Comparison of ENCODE assay signal across 8 cellular contexts in the genomic region with DNA sequence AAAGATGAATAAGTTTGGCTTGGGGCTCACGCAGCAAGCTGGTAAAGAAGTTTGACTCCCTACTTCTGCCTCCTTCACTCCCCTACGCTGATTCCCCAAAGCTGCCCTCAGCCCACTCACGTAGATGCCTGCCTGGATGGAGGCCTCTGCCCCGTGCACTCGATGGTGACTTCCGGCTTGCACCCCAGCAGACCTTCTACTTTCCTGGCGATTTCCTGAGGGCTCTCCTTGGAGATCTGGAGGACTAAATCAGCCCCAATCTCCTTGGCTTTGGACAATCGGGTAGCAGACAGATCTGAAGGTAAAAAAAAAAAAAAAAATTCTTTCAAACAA.
DNase-seq lines count a peak whose midpoint lies in the region; FAIRE-seq and TF ChIP-seq lines count a peak whose summit lies in the region.
"Not testable (repeated sequence)": the region's sequence is repeated elsewhere in the genome, so short reads cannot be mapped to it uniquely, and the experiment has no call there.

No MANE protein-coding gene starts in this region.

- H2AFZ ChIP-seq in Loucy (ENCODE audit: low read length), result 0 out of 2 replicates have a peak overlapping the region, but pooled peaks have one; percentile 38
- H2AFZ ChIP-seq in astrocyte (ENCODE audit: low read depth, low read length); smooth muscle cell (ENCODE audit: low read depth): not testable (repeated sequence)
- peak overlapping the region; percentile 55 for H2AFZ ChIP-seq in endothelial cell of umbilical vein (ENCODE audit: low read depth, low read length)
- peak overlapping the region; percentile 80 for H2AFZ ChIP-seq in keratinocyte (ENCODE audit: control insufficient read depth, low read length)

- H3K27me3 ChIP-seq in BLaER1 treated with 17β-estradiol and CSF1 and Interleukin-3, amounts not matched to agents 10 nM and 100 nM; Loucy (ENCODE audit: insufficient read depth, low read length, poor library complexity, severe bottlenecking); astrocyte (ENCODE audit: insufficient read depth, low read length); endothelial cell of umbilical vein (ENCODE audit: control insufficient read depth in 2 of 2, insufficient read depth in 2 of 2, low read length in 2 of 2); keratinocyte (ENCODE audit: control insufficient read depth, extremely low read depth, insufficient read depth, low read length); smooth muscle cell (ENCODE audit: low read depth): not testable (repeated sequence)

- peak overlapping the region in 5 of 11 experiments; percentile 35 to 66 (median 51); a peak in 8 of 22 replicates for H3K27ac ChIP-seq in BLaER1 treated with 17β-estradiol and CSF1 and Interleukin-3, amounts not matched to agents 10 nM and 100 nM
- H3K27ac ChIP-seq in astrocyte (ENCODE audit: low read depth, low read length); keratinocyte (ENCODE audit: control insufficient read depth, insufficient read depth, low read length): not testable (repeated sequence)
- peak overlapping the region; percentile 41 for H3K27ac ChIP-seq in endothelial cell of umbilical vein (ENCODE audit: insufficient read depth, low read depth, low read length)
- H3K27ac ChIP-seq in smooth muscle cell (ENCODE audit: low read depth), result peak overlapping the region; percentile 56
- H3K27ac ChIP-seq in urinary bladder (ENCODE audit: low read depth), result peak overlapping the region; percentile 16

- not testable (repeated sequence) for DNase-seq in activated CD4-positive, alpha-beta memory T cell treated with anti-CD3 and anti-CD28 coated beads for 36 hours; astrocyte (ENCODE audit: low read depth); endothelial cell of umbilical vein (ENCODE audit: low read depth, low spot score); keratinocyte (ENCODE audit: low read depth, low spot score); smooth muscle cell (lab: John Stamatoyannopoulos, UW; ENCODE audit: unreplicated experiment)

- H3K27me3 Mint-ChIP-seq in activated CD4-positive, alpha-beta memory T cell treated with anti-CD3 and anti-CD28 coated beads for 36 hours; astrocyte (ENCODE audit: low read depth, unreplicated experiment): not testable (repeated sequence)

- POLR2A ChIA-PET in activated CD4-positive, alpha-beta memory T cell treated with anti-CD3 and anti-CD28 coated beads for 36 hours (lab: Charles Lee); endothelial cell of umbilical vein (lab: Charles Lee): not testable (repeated sequence)

- CTCF ChIA-PET in activated CD4-positive, alpha-beta memory T cell treated with anti-CD3 and anti-CD28 coated beads for 36 hours (lab: Charles Lee), result interaction anchor here (0.7 to 1.2 kb wide), 2 partner anchors 247 to 287 kb away, joined by 3 read pairs; no protein-coding TSS in a partner anchor
- CTCF ChIA-PET in endothelial cell of umbilical vein (lab: Charles Lee), result not testable (repeated sequence)

- H3K36me3 ChIP-seq in BLaER1 treated with 17β-estradiol and CSF1 and Interleukin-3, amounts not matched to agents 10 nM and 100 nM; Loucy (ENCODE audit: insufficient read depth, low read length); astrocyte (ENCODE audit: insufficient read depth, low read length); endothelial cell of umbilical vein (ENCODE audit: control insufficient read depth in 2 of 2, extremely low read depth in 1 of 2, insufficient read depth in 2 of 2, low read length in 2 of 2); keratinocyte (ENCODE audit: control insufficient read depth in 2 of 2, extremely low read depth in 1 of 2, insufficient read depth in 2 of 2, low read length in 2 of 2); smooth muscle cell (ENCODE audit: low read depth); urinary bladder (ENCODE audit: insufficient read depth): not testable (repeated sequence)

- H3K79me2 ChIP-seq in Loucy (ENCODE audit: insufficient read depth, low read length); astrocyte (ENCODE audit: insufficient read depth, low read length); endothelial cell of umbilical vein (ENCODE audit: control insufficient read depth, insufficient read depth, low read length); keratinocyte (ENCODE audit: control insufficient read depth, insufficient read depth, low read length); smooth muscle cell (ENCODE audit: low read depth): not testable (repeated sequence)

- not testable (repeated sequence) for TF ChIP-seq CTCF in Loucy (conservative IDR thresholded peaks at IDR 0.05; ENCODE audit: low read length); astrocyte (IDR thresholded peaks at IDR 0.05; ENCODE audit: insufficient read depth, low read depth, low read length); endothelial cell of umbilical vein (IDR thresholded peaks at IDR 0.05; ENCODE audit: extremely low read depth in 1 of 2, insufficient read depth in 1 of 2, low read depth in 1 of 2, low read length in 2 of 2); keratinocyte (optimal IDR thresholded peaks at IDR 0.05 in 1 of 3, IDR thresholded peaks at IDR 0.05 in 1 of 3, conservative IDR thresholded peaks at IDR 0.05 in 1 of 3; ENCODE audit: extremely low read depth in 1 of 3, insufficient read depth in 2 of 3, low read length in 3 of 3); smooth muscle cell (IDR thresholded peaks at IDR 0.05; ENCODE audit: borderline replicate concordance, insufficient read depth, poor library complexity, severe bottlenecking)

- H3K9me3 Mint-ChIP-seq in activated CD4-positive, alpha-beta memory T cell treated with anti-CD3 and anti-CD28 coated beads for 36 hours; astrocyte (ENCODE audit: unreplicated experiment): not testable (repeated sequence)

- intact Hi-C loops in activated CD4-positive, alpha-beta memory T cell treated with anti-CD3 and anti-CD28 coated beads for 36 hours (cut with micrococcal nuclease); endothelial cell of umbilical vein (cut with micrococcal nuclease): not testable (repeated sequence)

- H4K20me1 ChIP-seq in BLaER1 treated with 17β-estradiol and CSF1 and Interleukin-3, amounts not matched to agents 10 nM and 100 nM; Loucy (ENCODE audit: insufficient read depth, low read length, poor library complexity, severe bottlenecking); astrocyte (ENCODE audit: insufficient read depth, low read length); endothelial cell of umbilical vein (replicated peaks; ENCODE audit: control insufficient read depth, extremely low read depth, insufficient read depth, low read length); keratinocyte (ENCODE audit: control insufficient read depth, extremely low read depth, insufficient read depth, low read length); smooth muscle cell (ENCODE audit: low read depth): not testable (repeated sequence)

- H3K9ac ChIP-seq in BLaER1 treated with 17β-estradiol and CSF1 and Interleukin-3, amounts not matched to agents 10 nM and 100 nM; astrocyte (ENCODE audit: low read length); keratinocyte (ENCODE audit: control insufficient read depth, extremely low read depth, insufficient read depth, low read length); smooth muscle cell (ENCODE audit: low read depth): not testable (repeated sequence)
- peak overlapping the region; percentile 59 for H3K9ac ChIP-seq in Loucy (ENCODE audit: low read depth, low read length, poor library complexity, severe bottlenecking)
- peak overlapping the region; percentile 5 for H3K9ac ChIP-seq in endothelial cell of umbilical vein (replicated peaks; ENCODE audit: extremely low read depth, insufficient read depth, low read length)

- H3K4me1 Mint-ChIP-seq in activated CD4-positive, alpha-beta memory T cell treated with anti-CD3 and anti-CD28 coated beads for 36 hours (ENCODE audit: low read depth), result peaks cover 13% of the 10 kb centered on the region
- H3K4me1 Mint-ChIP-seq in astrocyte (ENCODE audit: low read depth, unreplicated experiment), result not testable (repeated sequence)

- not testable (repeated sequence) for H3K9me1 ChIP-seq in endothelial cell of umbilical vein (replicated peaks; ENCODE audit: control insufficient read depth, extremely low read depth, insufficient read depth, low read length); keratinocyte (ENCODE audit: control insufficient read depth, extremely low read depth, insufficient read depth, low read length)

- TF ChIP-seq POLR2A in endothelial cell of umbilical vein (IDR thresholded peaks at IDR 0.05; ENCODE audit: low read depth, low read length), result not testable (repeated sequence)

- H3K27ac Mint-ChIP-seq in activated CD4-positive, alpha-beta memory T cell treated with anti-CD3 and anti-CD28 coated beads for 36 hours, result peak overlapping the region; percentile 77
- peak overlapping the region; percentile 85 for H3K27ac Mint-ChIP-seq in astrocyte (ENCODE audit: unreplicated experiment)

- H3K4me2 ChIP-seq in BLaER1 treated with 17β-estradiol and CSF1 and Interleukin-3, amounts not matched to agents 10 nM and 100 nM, result peak overlapping the region; percentile 21 to 66 (median 60); a peak in 18 of 22 replicates
- peak overlapping the region; percentile 61 for H3K4me2 ChIP-seq in Loucy (ENCODE audit: low read depth, low read length, poor library complexity, severe bottlenecking)
- not testable (repeated sequence) for H3K4me2 ChIP-seq in astrocyte (ENCODE audit: low read length); endothelial cell of umbilical vein (ENCODE audit: insufficient read depth, low read length); keratinocyte (ENCODE audit: control insufficient read depth, extremely low read depth, insufficient read depth, low read depth, low read length); smooth muscle cell

- FAIRE-seq in astrocyte (lab: Jason Lieb, UNC); endothelial cell of umbilical vein (lab: Jason Lieb, UNC); keratinocyte (lab: Jason Lieb, UNC): not testable (repeated sequence)

- not testable (repeated sequence) for H3F3A ChIP-seq in Loucy (ENCODE audit: low read depth); smooth muscle cell (ENCODE audit: low read depth)

- H3K4me3 ChIP-seq in BLaER1 treated with 17β-estradiol and CSF1 and Interleukin-3, amounts not matched to agents 10 nM and 100 nM; astrocyte (ENCODE audit: insufficient read depth, low read depth, low read length); endothelial cell of umbilical vein (replicated peaks in 1 of 3; ENCODE audit: insufficient read depth in 1 of 3, low read depth in 1 of 3, low read length in 3 of 3); keratinocyte (ENCODE audit: control insufficient read depth in 2 of 3, extremely low read depth in 1 of 3, insufficient read depth in 2 of 3, low read depth in 1 of 3, low read length in 3 of 3); smooth muscle cell; urinary bladder (ENCODE audit: low read depth, low read length): not testable (repeated sequence)
- peak overlapping the region; percentile 9 for H3K4me3 ChIP-seq in Loucy (ENCODE audit: low read length, poor library complexity, severe bottlenecking)

- not testable (repeated sequence) for H3K9me2 ChIP-seq in Loucy (replicated peaks; ENCODE audit: low read depth, low read length)

- not testable (repeated sequence) for BruUV-seq in endothelial cell of umbilical vein (replicated peaks; lab: Mats Ljungman, UMichigan)

- H3K4me3 Mint-ChIP-seq in activated CD4-positive, alpha-beta memory T cell treated with anti-CD3 and anti-CD28 coated beads for 36 hours; astrocyte (ENCODE audit: unreplicated experiment): not testable (repeated sequence)

- dilution Hi-C loops in endothelial cell of umbilical vein (cut with MboI; ENCODE audit: extremely low pct_ligation_motif_present, low sequenced_read_pairs); keratinocyte (cut with MboI; ENCODE audit: extremely low pct_ligation_motif_present, low sequenced_read_pairs): not testable (repeated sequence)

- not testable (repeated sequence) for H3K36me3 Mint-ChIP-seq in activated CD4-positive, alpha-beta memory T cell treated with anti-CD3 and anti-CD28 coated beads for 36 hours; astrocyte (ENCODE audit: low read depth, unreplicated experiment)

- H3K9me3 ChIP-seq in BLaER1 treated with 17β-estradiol and CSF1 and Interleukin-3, amounts not matched to agents 10 nM and 100 nM (replicated peaks in 1 of 11); Loucy (ENCODE audit: insufficient read depth, low read depth, low read length); astrocyte (ENCODE audit: insufficient read depth, low read depth, low read length); endothelial cell of umbilical vein (replicated peaks; ENCODE audit: control insufficient read depth, insufficient read depth, low read length); keratinocyte (ENCODE audit: control insufficient read depth, low read depth, low read length); smooth muscle cell (replicated peaks; ENCODE audit: low read depth): not testable (repeated sequence)

- WGBS in smooth muscle cell (ENCODE audit: low lambda C conversion rate), result 86% methylated on average over 8 of the region's 8 CpGs
- 81% methylated on average over 8 of the region's 8 CpGs for WGBS in urinary bladder

- H3K4me1 ChIP-seq in BLaER1 treated with 17β-estradiol and CSF1 and Interleukin-3, amounts not matched to agents 10 nM and 100 nM, result peaks cover 8 to 19% (median 11%) of the 10 kb centered on the region in 10 experiments; a peak in 19 of 20 replicates
- peaks cover 20% of the 10 kb centered on the region for H3K4me1 ChIP-seq in Loucy (ENCODE audit: insufficient read depth, low read length, poor library complexity, severe bottlenecking)
- H3K4me1 ChIP-seq in astrocyte (ENCODE audit: insufficient read depth, low read length); endothelial cell of umbilical vein (ENCODE audit: control insufficient read depth, extremely low read depth, insufficient read depth, low read length); keratinocyte (ENCODE audit: control insufficient read depth, extremely low read depth, insufficient read depth, low read length); smooth muscle cell (ENCODE audit: low read depth); urinary bladder (ENCODE audit: insufficient read depth): not testable (repeated sequence)
